In genomic region chr6:93086351-93086750, GRCh38 we compare ENCODE assay signal across 16 cellular contexts.
A peak's percentile ranks its signal among the peaks of the same experiment; 100 is the strongest.
DNase-seq lines count a peak whose midpoint lies in the region; ATAC-seq and TF ChIP-seq lines count a peak whose summit lies in the region.
"Had no signal": no experiment of that assay in that cellular context is flagged by ENCODE, and none has a peak within 500 bp of the region (broad histone marks: within the 10 kb centered on the region; RNA-seq: fewer than 3 reads in every experiment).

No MANE protein-coding gene starts in this region.

- H3K4me1 ChIP-seq in iPS-18a (ENCODE audit: control insufficient read depth, low read depth, low read length), result peaks cover 20% of the 10 kb centered on the region
- H3K4me1 ChIP-seq in parathyroid adenoma, result peaks cover 42% of the 10 kb centered on the region
- no peaks in the 10 kb centered on the region for H3K4me1 ChIP-seq in thyroid gland

- peak overlapping the region; percentile 1 for H3K4me3 ChIP-seq in iPS-18a (ENCODE audit: low read length)
- no peak overlapping the region for H3K4me3 ChIP-seq in parathyroid adenoma (ENCODE audit: low read depth, low read length)
- H3K4me3 ChIP-seq in thyroid gland (replicated peaks in 1 of 3), result no peak overlapping the region

- H3K27ac ChIP-seq in iPS-18a (ENCODE audit: low read length), result no peak overlapping the region
- H3K27ac ChIP-seq in parathyroid adenoma, result peak overlapping the region; percentile 93
- H3K27ac ChIP-seq in thyroid gland, result no peak overlapping the region

- H3K4me3 Mint-ChIP-seq in WTC11, result no peak overlapping the region; the same call in 1 of the 2 replicates
- H3K4me3 Mint-ChIP-seq: CD4-positive, alpha-beta memory T cell had no signal

- H3K4me2 ChIP-seq in parathyroid adenoma (ENCODE audit: low read length), result no peak overlapping the region

- peak overlapping the region; percentile 60 for H2AFZ ChIP-seq in parathyroid adenoma

- H3K9me3 Mint-ChIP-seq in WTC11, result no peaks in the 10 kb centered on the region

- H3K79me2 ChIP-seq in parathyroid adenoma, result no peaks in the 10 kb centered on the region

- DNase-seq in WTC11 (ENCODE audit: low spot score) (no peak), NCI-H1436 (lab: John Stamatoyannopoulos, UW) (no peak), hypothalamus (lab: John Stamatoyannopoulos, UW) (no peak), thyroid gland (no peak)
- DNase-seq: C1 segment of cervical spinal cord; Calu3; CD4-positive, alpha-beta memory T cell; COR-L47; DMS53; DMS79 treated with DMSO at 0.1 percent for 48 hours; GF-D8; GOT3; H7; HCEC 1CT had no signal

- H3K27ac Mint-ChIP-seq in WTC11, result no peak overlapping the region
- H3K27ac Mint-ChIP-seq: CD4-positive, alpha-beta memory T cell had no signal

- ATAC-seq in WTC11, result peak; percentile 59

- H3K4me1 Mint-ChIP-seq in WTC11, result peaks cover 59% of the 10 kb centered on the region
- H3K4me1 Mint-ChIP-seq: CD4-positive, alpha-beta memory T cell had no signal

- no peak for TF ChIP-seq POLR2A in thyroid gland (IDR thresholded peaks at IDR 0.05)

- H3K36me3 Mint-ChIP-seq in WTC11, result no peaks in the 10 kb centered on the region
- H3K36me3 Mint-ChIP-seq: CD4-positive, alpha-beta memory T cell had no signal

- H3K9me3 ChIP-seq in iPS-18a (ENCODE audit: control insufficient read depth, low read depth, low read length) (no peaks in the 10 kb centered on the region), parathyroid adenoma (ENCODE audit: control insufficient read depth, low read length) (no peaks in the 10 kb centered on the region), thyroid gland (no peaks in the 10 kb centered on the region)

- intact Hi-C loops in thyroid gland (cut with DNase I), result no loop called here

- POLR2A ChIA-PET in WTC11 (lab: Charles Lee), result no interaction called here

- H3K9ac ChIP-seq in iPS-18a (ENCODE audit: low read length) (no peak overlapping the region), parathyroid adenoma (no peak overlapping the region)

- no peaks in the 10 kb centered on the region for H3K27me3 ChIP-seq in iPS-18a (ENCODE audit: control insufficient read depth, insufficient read depth, low read length)
- no peaks in the 10 kb centered on the region for H3K27me3 ChIP-seq in parathyroid adenoma (ENCODE audit: control insufficient read depth, insufficient read depth, low read length)
- no peaks in the 10 kb centered on the region for H3K27me3 ChIP-seq in thyroid gland

- CTCF ChIA-PET in WTC11 (lab: Charles Lee), result no interaction called here

- TF ChIP-seq CTCF in WTC11 (IDR thresholded peaks at IDR 0.05) (no peak), parathyroid adenoma (IDR thresholded peaks at IDR 0.05) (no peak), thyroid gland (IDR thresholded peaks at IDR 0.05) (no peak)

- peaks cover 9% of the 10 kb centered on the region for H3K27me3 Mint-ChIP-seq in WTC11 (ENCODE audit: low read depth)
- H3K27me3 Mint-ChIP-seq: CD4-positive, alpha-beta memory T cell had no signal

- no peaks in the 10 kb centered on the region for H3K36me3 ChIP-seq in iPS-18a (ENCODE audit: control insufficient read depth, low read depth, low read length)
- no peaks in the 10 kb centered on the region for H3K36me3 ChIP-seq in parathyroid adenoma (ENCODE audit: control insufficient read depth, insufficient read depth, low read length)
- H3K36me3 ChIP-seq in thyroid gland, result no peaks in the 10 kb centered on the region

TF ChIP-seq in WTC11, 78 proteins besides CTCF, POLR2A, EP300 and RAD21:
- TF ChIP-seq FOXK1 (CRISPR knock-in tag; IDR thresholded peaks at IDR 0.05), result no peak
- TF ChIP-seq, protein P1, sequence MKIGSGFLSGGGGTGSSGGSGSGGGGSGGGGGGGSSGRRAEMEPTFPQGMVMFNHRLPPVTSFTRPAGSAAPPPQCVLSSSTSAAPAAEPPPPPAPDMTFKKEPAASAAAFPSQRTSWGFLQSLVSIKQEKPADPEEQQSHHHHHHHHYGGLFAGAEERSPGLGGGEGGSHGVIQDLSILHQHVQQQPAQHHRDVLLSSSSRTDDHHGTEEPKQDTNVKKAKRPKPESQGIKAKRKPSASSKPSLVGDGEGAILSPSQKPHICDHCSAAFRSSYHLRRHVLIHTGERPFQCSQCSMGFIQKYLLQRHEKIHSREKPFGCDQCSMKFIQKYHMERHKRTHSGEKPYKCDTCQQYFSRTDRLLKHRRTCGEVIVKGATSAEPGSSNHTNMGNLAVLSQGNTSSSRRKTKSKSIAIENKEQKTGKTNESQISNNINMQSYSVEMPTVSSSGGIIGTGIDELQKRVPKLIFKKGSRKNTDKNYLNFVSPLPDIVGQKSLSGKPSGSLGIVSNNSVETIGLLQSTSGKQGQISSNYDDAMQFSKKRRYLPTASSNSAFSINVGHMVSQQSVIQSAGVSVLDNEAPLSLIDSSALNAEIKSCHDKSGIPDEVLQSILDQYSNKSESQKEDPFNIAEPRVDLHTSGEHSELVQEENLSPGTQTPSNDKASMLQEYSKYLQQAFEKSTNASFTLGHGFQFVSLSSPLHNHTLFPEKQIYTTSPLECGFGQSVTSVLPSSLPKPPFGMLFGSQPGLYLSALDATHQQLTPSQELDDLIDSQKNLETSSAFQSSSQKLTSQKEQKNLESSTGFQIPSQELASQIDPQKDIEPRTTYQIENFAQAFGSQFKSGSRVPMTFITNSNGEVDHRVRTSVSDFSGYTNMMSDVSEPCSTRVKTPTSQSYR (CRISPR knock-in tag; IDR thresholded peaks at IDR 0.05), result no peak
- TF ChIP-seq HMGA2 (CRISPR knock-in tag; IDR thresholded peaks at IDR 0.05), result no peak
- no peak for TF ChIP-seq ESRRA (CRISPR knock-in tag; IDR thresholded peaks at IDR 0.05; ENCODE audit: borderline replicate concordance)
- no peak for TF ChIP-seq JUN (CRISPR knock-in tag; IDR thresholded peaks at IDR 0.05)
- no peak for TF ChIP-seq SP1 (CRISPR knock-in tag; conservative IDR thresholded peaks at IDR 0.05)
- no peak for TF ChIP-seq ZNF423 (CRISPR knock-in tag; IDR thresholded peaks at IDR 0.05)
- no peak for TF ChIP-seq TCF7 (CRISPR knock-in tag; IDR thresholded peaks at IDR 0.05; ENCODE audit: low read depth)
- no peak for TF ChIP-seq ATF3 (CRISPR knock-in tag; conservative IDR thresholded peaks at IDR 0.05)
- TF ChIP-seq GRHL2 (CRISPR knock-in tag; IDR thresholded peaks at IDR 0.05; ENCODE audit: insufficient replicate concordance, severe bottlenecking), result no peak
